In genomic region chr14:103164786-103165185, GRCh38 we compare ENCODE assay signal across 1 cellular context.
TF ChIP-seq lines count a peak whose summit lies in the region.

No MANE protein-coding gene starts in this region.

TF ChIP-seq in H1, 55 proteins besides CTCF, POLR2A, EP300 and RAD21 (continued from another document):
- TF ChIP-seq, protein P1, sequence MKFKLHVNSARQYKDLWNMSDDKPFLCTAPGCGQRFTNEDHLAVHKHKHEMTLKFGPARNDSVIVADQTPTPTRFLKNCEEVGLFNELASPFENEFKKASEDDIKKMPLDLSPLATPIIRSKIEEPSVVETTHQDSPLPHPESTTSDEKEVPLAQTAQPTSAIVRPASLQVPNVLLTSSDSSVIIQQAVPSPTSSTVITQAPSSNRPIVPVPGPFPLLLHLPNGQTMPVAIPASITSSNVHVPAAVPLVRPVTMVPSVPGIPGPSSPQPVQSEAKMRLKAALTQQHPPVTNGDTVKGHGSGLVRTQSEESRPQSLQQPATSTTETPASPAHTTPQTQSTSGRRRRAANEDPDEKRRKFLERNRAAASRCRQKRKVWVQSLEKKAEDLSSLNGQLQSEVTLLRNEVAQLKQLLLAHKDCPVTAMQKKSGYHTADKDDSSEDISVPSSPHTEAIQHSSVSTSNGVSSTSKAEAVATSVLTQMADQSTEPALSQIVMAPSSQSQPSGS (IDR thresholded peaks at IDR 0.05; ENCODE audit: low read length): no peak
- TF ChIP-seq TBP (IDR thresholded peaks at IDR 0.05; ENCODE audit: low read depth, low read length): no peak
- no peak for TF ChIP-seq CBX5 (IDR thresholded peaks at IDR 0.05; ENCODE audit: low read depth, low read length)
- no peak for TF ChIP-seq SUZ12 (IDR thresholded peaks at IDR 0.05; ENCODE audit: low read length)
- TF ChIP-seq, protein P2, sequence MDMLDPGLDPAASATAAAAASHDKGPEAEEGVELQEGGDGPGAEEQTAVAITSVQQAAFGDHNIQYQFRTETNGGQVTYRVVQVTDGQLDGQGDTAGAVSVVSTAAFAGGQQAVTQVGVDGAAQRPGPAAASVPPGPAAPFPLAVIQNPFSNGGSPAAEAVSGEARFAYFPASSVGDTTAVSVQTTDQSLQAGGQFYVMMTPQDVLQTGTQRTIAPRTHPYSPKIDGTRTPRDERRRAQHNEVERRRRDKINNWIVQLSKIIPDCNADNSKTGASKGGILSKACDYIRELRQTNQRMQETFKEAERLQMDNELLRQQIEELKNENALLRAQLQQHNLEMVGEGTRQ (IDR thresholded peaks at IDR 0.05; ENCODE audit: low read length): no peak
- no peak for TF ChIP-seq SIX5 (IDR thresholded peaks at IDR 0.05; ENCODE audit: low read depth, low read length)
- no peak for TF ChIP-seq SP4 (IDR thresholded peaks at IDR 0.05; ENCODE audit: low read length)
- no peak for TF ChIP-seq SP1 (IDR thresholded peaks at IDR 0.05; ENCODE audit: low read depth, low read length)
TF ChIP-seq in H1: peak in this region for 0.
